1 cellular context compared by ENCODE assay signal in the genomic region with DNA sequence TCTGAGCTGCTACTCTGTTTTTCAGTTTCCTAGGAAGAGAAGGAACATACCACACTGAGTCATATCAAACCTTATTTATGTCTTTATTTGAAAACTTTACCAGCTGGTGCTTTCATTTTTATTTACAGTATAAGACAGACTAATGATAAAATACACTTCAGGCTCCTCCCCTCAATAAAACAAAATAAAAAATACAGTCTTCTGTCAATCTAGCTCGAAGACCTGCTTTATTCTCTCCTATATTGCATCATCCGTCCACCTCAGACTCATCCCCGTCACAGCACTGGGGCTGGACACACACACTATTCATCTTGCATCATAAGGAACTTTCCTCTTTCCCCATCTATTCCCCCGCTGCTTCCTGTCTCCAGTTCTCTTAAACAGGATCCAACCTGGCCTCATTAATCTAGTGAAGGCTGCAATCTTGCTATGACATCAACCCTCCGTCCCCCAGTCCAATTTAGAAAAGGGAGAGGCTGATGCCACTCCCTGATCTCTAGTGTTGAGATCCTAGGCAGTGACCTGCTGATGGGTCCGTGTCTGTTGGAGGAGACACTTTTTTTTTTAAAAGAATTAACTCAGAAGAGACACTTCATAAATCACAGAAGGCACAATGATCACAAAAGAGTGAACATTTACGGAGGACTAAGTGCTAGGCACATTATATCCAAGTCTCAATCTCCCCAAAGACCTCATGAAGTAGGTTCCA.
TF ChIP-seq lines count a peak whose summit lies in the region.

No MANE protein-coding gene starts in this region.

TF ChIP-seq in K562, 482 proteins besides CTCF, POLR2A, EP300 and RAD21 (continued from another document and continues in another):
- TF ChIP-seq AFF1 (IDR thresholded peaks at IDR 0.05; ENCODE audit: low read depth in 1 of 2, partially characterized antibody in 2 of 2) = peak in 1 of 2 experiments; percentile 75
- TF ChIP-seq ARID1B (IDR thresholded peaks at IDR 0.05) = peak; percentile 36; the same call in 1 of the 2 replicates
- no peak for TF ChIP-seq ZNF197 (CRISPR knock-in tag; IDR thresholded peaks at IDR 0.05; ENCODE audit: low read depth)
- no peak for TF ChIP-seq RNF2 (IDR thresholded peaks at IDR 0.05)
- TF ChIP-seq ILF3 (IDR thresholded peaks at IDR 0.05; ENCODE audit: borderline replicate concordance) = no peak
- no peak for TF ChIP-seq MTA2 (IDR thresholded peaks at IDR 0.05; ENCODE audit: low read depth)
- peak; percentile 36; the same call in 1 of the 2 replicates for TF ChIP-seq ZEB2 (IDR thresholded peaks at IDR 0.05)
- TF ChIP-seq PKNOX1 (IDR thresholded peaks at IDR 0.05) = peak; percentile 55
- no peak for TF ChIP-seq TCF7L2 (IDR thresholded peaks at IDR 0.05; ENCODE audit: low read depth, low read length)
- TF ChIP-seq ZNF134 (CRISPR knock-in tag; conservative IDR thresholded peaks at IDR 0.05) = no peak
- peak; percentile 69 for TF ChIP-seq POLR2B (IDR thresholded peaks at IDR 0.05; ENCODE audit: low read depth, partially characterized antibody)
- no peak for TF ChIP-seq MBD1 (CRISPR knock-in tag; IDR thresholded peaks at IDR 0.05)
- TF ChIP-seq REST (CRISPR knock-in tag; IDR thresholded peaks at IDR 0.05; ENCODE audit: low read depth) = no peak
- no peak for TF ChIP-seq MTF1 (CRISPR knock-in tag; IDR thresholded peaks at IDR 0.05; ENCODE audit: borderline replicate concordance)
- TF ChIP-seq HNRNPL (IDR thresholded peaks at IDR 0.05; ENCODE audit: low read depth, low read length) = no peak
- TF ChIP-seq MCM3 (IDR thresholded peaks at IDR 0.05) = no peak
- TF ChIP-seq ZNF23 (CRISPR knock-in tag; IDR thresholded peaks at IDR 0.05) = no peak
- TF ChIP-seq, protein P1, sequence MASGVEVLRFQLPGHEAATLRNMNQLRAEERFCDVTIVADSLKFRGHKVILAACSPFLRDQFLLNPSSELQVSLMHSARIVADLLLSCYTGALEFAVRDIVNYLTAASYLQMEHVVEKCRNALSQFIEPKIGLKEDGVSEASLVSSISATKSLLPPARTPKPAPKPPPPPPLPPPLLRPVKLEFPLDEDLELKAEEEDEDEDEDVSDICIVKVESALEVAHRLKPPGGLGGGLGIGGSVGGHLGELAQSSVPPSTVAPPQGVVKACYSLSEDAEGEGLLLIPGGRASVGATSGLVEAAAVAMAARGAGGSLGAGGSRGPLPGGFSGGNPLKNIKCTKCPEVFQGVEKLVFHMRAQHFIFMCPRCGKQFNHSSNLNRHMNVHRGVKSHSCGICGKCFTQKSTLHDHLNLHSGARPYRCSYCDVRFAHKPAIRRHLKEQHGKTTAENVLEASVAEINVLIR (CRISPR knock-in tag; IDR thresholded peaks at IDR 0.05) = no peak
- TF ChIP-seq ZZZ3 (IDR thresholded peaks at IDR 0.05) = no peak
- TF ChIP-seq ELK3 (CRISPR knock-in tag; IDR thresholded peaks at IDR 0.05) = no peak
- no peak for TF ChIP-seq SNAPC5 (CRISPR knock-in tag; IDR thresholded peaks at IDR 0.05)
- TF ChIP-seq ZNF408 (CRISPR knock-in tag; IDR thresholded peaks at IDR 0.05; ENCODE audit: low read depth) = no peak
- TF ChIP-seq TEAD1 (CRISPR knock-in tag; IDR thresholded peaks at IDR 0.05) = no peak
- TF ChIP-seq NFXL1 (CRISPR knock-in tag; IDR thresholded peaks at IDR 0.05) = no peak
- TF ChIP-seq SOX6 (IDR thresholded peaks at IDR 0.05) = no peak
- no peak for TF ChIP-seq SPI1 (IDR thresholded peaks at IDR 0.05; ENCODE audit: borderline replicate concordance, low read depth, low read length)
- TF ChIP-seq ATF1 (CRISPR knock-in tag; IDR thresholded peaks at IDR 0.05) = no peak
- peak; percentile 73 for TF ChIP-seq ATF1 (tag; IDR thresholded peaks at IDR 0.05)
- no peak for TF ChIP-seq MAFF (IDR thresholded peaks at IDR 0.05; ENCODE audit: low read length)
- no peak for TF ChIP-seq BACH1 (tag; IDR thresholded peaks at IDR 0.05)
- TF ChIP-seq, protein P2, sequence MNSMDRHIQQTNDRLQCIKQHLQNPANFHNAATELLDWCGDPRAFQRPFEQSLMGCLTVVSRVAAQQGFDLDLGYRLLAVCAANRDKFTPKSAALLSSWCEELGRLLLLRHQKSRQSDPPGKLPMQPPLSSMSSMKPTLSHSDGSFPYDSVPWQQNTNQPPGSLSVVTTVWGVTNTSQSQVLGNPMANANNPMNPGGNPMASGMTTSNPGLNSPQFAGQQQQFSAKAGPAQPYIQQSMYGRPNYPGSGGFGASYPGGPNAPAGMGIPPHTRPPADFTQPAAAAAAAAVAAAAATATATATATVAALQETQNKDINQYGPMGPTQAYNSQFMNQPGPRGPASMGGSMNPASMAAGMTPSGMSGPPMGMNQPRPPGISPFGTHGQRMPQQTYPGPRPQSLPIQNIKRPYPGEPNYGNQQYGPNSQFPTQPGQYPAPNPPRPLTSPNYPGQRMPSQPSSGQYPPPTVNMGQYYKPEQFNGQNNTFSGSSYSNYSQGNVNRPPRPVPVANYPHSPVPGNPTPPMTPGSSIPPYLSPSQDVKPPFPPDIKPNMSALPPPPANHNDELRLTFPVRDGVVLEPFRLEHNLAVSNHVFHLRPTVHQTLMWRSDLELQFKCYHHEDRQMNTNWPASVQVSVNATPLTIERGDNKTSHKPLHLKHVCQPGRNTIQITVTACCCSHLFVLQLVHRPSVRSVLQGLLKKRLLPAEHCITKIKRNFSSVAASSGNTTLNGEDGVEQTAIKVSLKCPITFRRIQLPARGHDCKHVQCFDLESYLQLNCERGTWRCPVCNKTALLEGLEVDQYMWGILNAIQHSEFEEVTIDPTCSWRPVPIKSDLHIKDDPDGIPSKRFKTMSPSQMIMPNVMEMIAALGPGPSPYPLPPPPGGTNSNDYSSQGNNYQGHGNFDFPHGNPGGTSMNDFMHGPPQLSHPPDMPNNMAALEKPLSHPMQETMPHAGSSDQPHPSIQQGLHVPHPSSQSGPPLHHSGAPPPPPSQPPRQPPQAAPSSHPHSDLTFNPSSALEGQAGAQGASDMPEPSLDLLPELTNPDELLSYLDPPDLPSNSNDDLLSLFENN (IDR thresholded peaks at IDR 0.05; ENCODE audit: low read depth in 2 of 2, low read length in 2 of 2) = no peak
- TF ChIP-seq HMG20A (CRISPR knock-in tag; conservative IDR thresholded peaks at IDR 0.05) = no peak
- peak; percentile 22 for TF ChIP-seq KDM5B (IDR thresholded peaks at IDR 0.05; ENCODE audit: insufficient replicate concordance, low read depth, low read length)
- no peak for TF ChIP-seq CHCHD3 (CRISPR knock-in tag; IDR thresholded peaks at IDR 0.05)
- 0 out of 2 replicates have a peak, but pooled peaks have one; percentile 55 for TF ChIP-seq NBN (IDR thresholded peaks at IDR 0.05; ENCODE audit: low read depth)
- TF ChIP-seq JUN (IDR thresholded peaks at IDR 0.05; ENCODE audit: borderline replicate concordance, low read depth, low read length) = peak; percentile 33; the same call in 1 of the 2 replicates
- TF ChIP-seq JUN (CRISPR knock-in tag; IDR thresholded peaks at IDR 0.05; ENCODE audit: borderline replicate concordance) = no peak
- no peak for TF ChIP-seq PPARD (CRISPR knock-in tag; IDR thresholded peaks at IDR 0.05)
- TF ChIP-seq XRCC5 (IDR thresholded peaks at IDR 0.05; ENCODE audit: low read depth, low read length) = no peak
